9 cellular contexts compared by ENCODE assay signal in the genomic region with DNA sequence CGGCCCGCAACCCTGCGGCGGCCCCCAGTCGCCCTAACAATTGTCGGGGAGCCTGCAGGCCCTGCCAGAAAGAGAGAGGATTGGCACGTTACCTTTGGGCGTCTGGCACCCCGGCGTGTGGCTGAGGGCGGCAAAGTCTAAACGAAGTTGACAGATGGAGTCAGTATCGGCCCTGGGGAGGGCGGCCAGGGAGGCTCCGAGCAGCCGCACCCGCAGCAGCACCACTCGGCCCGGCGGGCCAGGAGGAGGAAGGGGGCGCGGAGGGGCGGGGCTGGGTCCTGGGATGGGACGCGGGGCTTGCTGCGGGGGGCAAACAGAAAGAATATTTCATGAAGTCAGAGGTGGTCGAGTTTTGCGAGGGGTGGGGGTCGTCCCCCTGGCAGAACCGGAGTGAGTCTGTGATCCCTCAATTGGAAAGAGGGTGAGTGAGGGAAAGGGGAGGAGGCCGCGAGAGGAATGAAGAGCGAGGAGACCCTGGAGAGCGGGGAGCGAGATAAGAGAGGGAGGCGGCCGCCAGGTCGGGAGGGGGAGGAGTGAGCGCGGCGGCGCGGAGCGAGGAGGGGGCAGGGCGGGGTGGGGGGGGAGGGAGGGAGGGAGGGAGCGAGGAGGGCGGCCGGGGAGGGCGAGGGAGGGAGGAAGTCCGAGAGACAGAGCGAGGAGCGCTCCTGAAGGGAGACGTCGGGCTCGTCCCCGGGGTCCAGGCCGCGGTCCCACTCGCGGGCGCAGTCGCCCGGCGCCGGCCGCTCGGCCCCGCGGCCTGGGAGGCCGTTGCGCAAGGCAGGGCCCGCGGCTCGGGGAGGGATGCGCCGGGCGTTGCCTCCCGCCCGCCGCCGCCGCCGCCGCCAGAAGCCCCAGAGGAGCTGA. TPM values are rescaled to one million over a fixed set of nuclear protein-coding genes. Genes with fewer than 3 reads are reported as not detected.
DNase-seq lines count a peak whose midpoint lies in the region; ATAC-seq and TF ChIP-seq lines count a peak whose summit lies in the region.
"Had no signal": no experiment of that assay in that cellular context is flagged by ENCODE, and none has a peak within 500 bp of the region (broad histone marks: within the 10 kb centered on the region; RNA-seq: fewer than 3 reads in every experiment).

A gene (plus strand): TSS at position 650 of the 864 bp plus-strand sequence. CDS start 372 bp downstream, outside the sequence.

- H3K4me3 ChIP-seq in SJSA1, result peak within 1 kb of the TSS; percentile 83
- H3K4me3 ChIP-seq in fibroblast of pulmonary artery (replicated peaks; ENCODE audit: low read depth, low read length), result peak within 1 kb of the TSS; percentile 19
- H3K4me3 ChIP-seq in prostate gland, result peak within 1 kb of the TSS; percentile 37 to 40

- DNase-seq in EH (ENCODE audit: low read depth) (peak; percentile 68), SJSA1 (ENCODE audit: low read depth in 1 of 2, low spot score in 2 of 2) (peak; percentile 75 to 92), fibroblast of pulmonary artery (ENCODE audit: low read depth) (no peak), prostate gland (ENCODE audit: low spot score) (no peak), HCEC 1CT (no peak), Ammon's horn (ENCODE audit: low spot score) (no peak)

- WGBS in prostate gland, result 7% methylated on average over 46 of the region's 84 CpGs

- ATAC-seq in GM18511 (IDR thresholded peaks at IDR 0.05; ENCODE audit: unreplicated experiment) (no peak), GM19395 (IDR thresholded peaks at IDR 0.05; ENCODE audit: unreplicated experiment) (no peak)

- H3K36me3 ChIP-seq in SJSA1, result peaks cover 52% of the 10 kb centered on the region
- no peaks in the 10 kb centered on the region for H3K36me3 ChIP-seq in prostate gland

- peaks cover 37% of the 10 kb centered on the region for H3K4me1 ChIP-seq in SJSA1 (replicated peaks)
- H3K4me1 ChIP-seq in prostate gland (replicated peaks), result no peaks in the 10 kb centered on the region

- H3K9me3 ChIP-seq in SJSA1 (replicated peaks) (no peaks in the 10 kb centered on the region), prostate gland (no peaks in the 10 kb centered on the region)

- H3K27me3 ChIP-seq in SJSA1 (replicated peaks), result no peaks in the 10 kb centered on the region
- H3K27me3 ChIP-seq in prostate gland (replicated peaks; ENCODE audit: insufficient read depth), result peaks cover 40% of the 10 kb centered on the region

- H3K27ac ChIP-seq in SJSA1 (peak within 1 kb of the TSS; percentile 67), prostate gland (peak within 1 kb of the TSS; percentile 66 to 73)

- intact Hi-C loops in prostate gland (cut with DNase I), result no loop called here

- TF ChIP-seq POLR2A in prostate gland (IDR thresholded peaks at IDR 0.05), result no peak

- TF ChIP-seq CTCF in fibroblast of pulmonary artery (IDR thresholded peaks at IDR 0.05; ENCODE audit: low read length, missing control alignments) (no peak), prostate gland (IDR thresholded peaks at IDR 0.05) (no peak)

RNA-seq across cellular contexts. Expression of the gene that starts here (rescaled TPM):
- total RNA-seq in SJSA1 (2014; rRNA removed; shearing (Covaris generic)), result 48.2 and 51.6 TPM in 2 replicates
- 10 to 100 TPM in 1 of 2 donors, 1 to 10 TPM in 1; 4.9 to 14.1 TPM for total RNA-seq in prostate gland
- total RNA-seq: glomerular endothelial cell had no signal

Comparison
In these comparisons a context has a peak if more than half of its experiments do, and no peak if none do; other contexts are left out.
1. DNase-seq: peak in EH (single experiment) and SJSA1 (2 of 2); none in fibroblast of pulmonary artery (single experiment), prostate gland (single experiment), HCEC 1CT (single experiment) and Ammon's horn (single experiment).
2. H3K4me3 ChIP-seq: peak in every context shown above with its lines; median percentile 83 in SJSA1; 38 in prostate gland; 19 in fibroblast of pulmonary artery.